ENCODE assay signal across 11 cellular contexts in genomic region chr17:82035956-82036633, GRCh38. TPM values are rescaled to one million over a fixed set of nuclear protein-coding genes. Genes with fewer than 3 reads are reported as not detected.
DNase-seq lines count a peak whose midpoint lies in the region; ATAC-seq, FAIRE-seq and TF ChIP-seq lines count a peak whose summit lies in the region.
"Had no signal": no experiment of that assay in that cellular context is flagged by ENCODE, and none has a peak within 500 bp of the region (broad histone marks: within the 10 kb centered on the region; RNA-seq: fewer than 3 reads in every experiment).

No MANE protein-coding gene starts in this region.

- no peak for TF ChIP-seq CTCF in A549 (IDR thresholded peaks at IDR 0.05)
- no peak for TF ChIP-seq CTCF in brain (conservative IDR thresholded peaks at IDR 0.05)

- ATAC-seq in A549 (no peak), GM19324 (IDR thresholded peaks at IDR 0.05; ENCODE audit: low FRiP score, unreplicated experiment) (no peak), left lobe of liver (no peak), HG03378 (IDR thresholded peaks at IDR 0.05; ENCODE audit: unreplicated experiment) (no peak)

- H3K9me3 Mint-ChIP-seq in brain = peaks cover 0 to 2% (median 0%) of the 10 kb centered on the region in 5 experiments

- FAIRE-seq in A549 (lab: Jason Lieb, UNC) = no peak
- FAIRE-seq: G401.6 had no signal

- H3K27ac Mint-ChIP-seq in brain = peak overlapping the region in 1 of 5 experiments; percentile 54

- POLR2A ChIA-PET in A549 (lab: Yijun Ruan, JAX) = no interaction called here

- no peaks in the 10 kb centered on the region for H3K36me3 Mint-ChIP-seq in brain

- CTCF ChIA-PET in A549 (lab: Yijun Ruan, JAX) = interaction anchor here (1.0 to 4.2 kb wide), 8 partner anchors 8 to 119 kb away, joined by 3 to 28 read pairs (median 8); partner anchors contain the start of genes DUS1L, FASN and NOTUM

- no peak for TF ChIP-seq RAD21 in A549 (conservative IDR thresholded peaks at IDR 0.05 in 1 of 2, IDR thresholded peaks at IDR 0.05 in 1 of 2)

- peak overlapping the region; percentile 83 for H3K4me2 ChIP-seq in A549

- peaks cover 3% of the 10 kb centered on the region for H3K27me3 Mint-ChIP-seq in brain

- TF ChIP-seq POLR2A in A549 (IDR thresholded peaks at IDR 0.05; ENCODE audit: low read length) = no peak

- TF ChIP-seq EP300 in A549 (IDR thresholded peaks at IDR 0.05) = no peak

- 91% methylated on average over 19 of the region's 20 CpGs for WGBS in A549 (ENCODE audit: missing lambda C conversion rate)

- H3K4me3 Mint-ChIP-seq in brain = peak overlapping the region; percentile 75 to 85 (median 80)

- H3K4me1 ChIP-seq in A549 (peaks cover 13% of the 10 kb centered on the region; the same call in 2 of the 3 replicates), HUES48 (ENCODE audit: control insufficient read depth, insufficient read depth, low read length) (peaks cover 13% of the 10 kb centered on the region; the same call in 1 of the 2 replicates), mucosa of stomach (ENCODE audit: control insufficient read depth, insufficient read depth, low read length) (peaks cover 19% of the 10 kb centered on the region)

- H3K27me3 ChIP-seq in HUES48 (ENCODE audit: control insufficient read depth, insufficient read depth, low read length) = no peaks in the 10 kb centered on the region
- no peaks in the 10 kb centered on the region for H3K27me3 ChIP-seq in mucosa of stomach (ENCODE audit: control insufficient read depth, insufficient read depth, low read length)

- peak overlapping the region in 1 of 2 experiments; percentile 89; a peak in 2 of 6 replicates for H3K27ac ChIP-seq in A549
- no peak overlapping the region for H3K27ac ChIP-seq in HUES48 (ENCODE audit: low read depth, low read length)

- H3K4me3 ChIP-seq in A549 (peak overlapping the region; percentile 52; the same call in 1 of the 3 replicates), HUES48 (ENCODE audit: low read depth, low read length) (peak overlapping the region; percentile 68), mucosa of stomach (ENCODE audit: low read length) (no peak overlapping the region)

- H3K4me1 Mint-ChIP-seq in brain = peaks cover 31% of the 10 kb centered on the region

- no peaks in the 10 kb centered on the region for H3K9me3 ChIP-seq in A549
- no peaks in the 10 kb centered on the region for H3K9me3 ChIP-seq in HUES48 (ENCODE audit: control insufficient read depth, insufficient read depth, low read length)
- no peaks in the 10 kb centered on the region for H3K9me3 ChIP-seq in mucosa of stomach (ENCODE audit: control insufficient read depth, low read length)

- DNase-seq in A549 (ENCODE audit: low read depth in 1 of 2, low spot score in 1 of 2) (no peak), HT-29 (ENCODE audit: low spot score) (no peak), left lobe of liver (ENCODE audit: low spot score) (no peak)
- DNase-seq: RPMI8226; stimulated activated CD4-positive, alpha-beta T cell treated with anti-CD3 and anti-CD28 coated beads, Interleukin-4, amount 100 ng/mL, for 4 hours had no signal

- H3K36me3 ChIP-seq in HUES48 (ENCODE audit: control insufficient read depth, insufficient read depth, low read length) = peaks cover 9% of the 10 kb centered on the region
- H3K36me3 ChIP-seq in mucosa of stomach (ENCODE audit: control insufficient read depth, insufficient read depth, low read length) = no peaks in the 10 kb centered on the region

- H3K9ac ChIP-seq in HUES48 (ENCODE audit: low read depth, low read length) = no peak overlapping the region
- H3K9ac ChIP-seq in mucosa of stomach (ENCODE audit: low read length) = peak overlapping the region; percentile 78

TF ChIP-seq in A549, 52 proteins besides CTCF, POLR2A, EP300 and RAD21:
- TF ChIP-seq PHF8 (IDR thresholded peaks at IDR 0.05; ENCODE audit: borderline replicate concordance, low read depth) (no peak), POLR2AphosphoS2 (conservative IDR thresholded peaks at IDR 0.05; ENCODE audit: low read length) (no peak)

RNA-seq across cellular contexts. Expression of gene DCXR, which starts 1.4 kb away (rescaled TPM):
- polyA plus RNA-seq in A549 (2011; rRNA removed) (39.3 and 48.3 TPM in 2 replicates), A549 (2017; fragmentation: RNase III; extraction: RNeasy Plus Mini Kit Qiagen cat#74134 plus additional on column Dnase treatment) (62.0 to 70.7 TPM (median 69.6 TPM) in 3 replicates), brain (ENCODE audit: insufficient read depth, low read depth, low replicate concordance) (170 TPM)
- polyA plus RNA-seq in A549 (2012; cell fraction: cytosol; rRNA removed) = 188 and 204 TPM in 2 replicates
- 208 and 243 TPM in 2 replicates for polyA plus RNA-seq in A549 (2012; cell fraction: nucleus; rRNA removed)
- 46.9 and 54.2 TPM in 2 replicates for polyA minus RNA-seq in A549 (2011; rRNA and poly(A)+ RNA removed)
- total RNA-seq in HT-29 (2014; rRNA removed; shearing (Covaris generic)) = 167 and 221 TPM in 2 replicates
- total RNA-seq in left lobe of liver = 1,477 TPM

RNA-seq across cellular contexts. Expression of gene RAC3, which starts 4.6 kb away (rescaled TPM):
- polyA plus RNA-seq in A549 (2011; rRNA removed) (9.9 and 11.9 TPM in 2 replicates), A549 (2017; fragmentation: RNase III; extraction: RNeasy Plus Mini Kit Qiagen cat#74134 plus additional on column Dnase treatment) (19.9 to 21.0 TPM (median 20.4 TPM) in 3 replicates), brain (ENCODE audit: insufficient read depth, low read depth, low replicate concordance) (65.2 TPM)
- 53.3 and 57.6 TPM in 2 replicates for polyA plus RNA-seq in A549 (2012; cell fraction: cytosol; rRNA removed)
- polyA plus RNA-seq in A549 (2012; cell fraction: nucleus; rRNA removed) = 101 and 106 TPM in 2 replicates
- polyA minus RNA-seq in A549 (2011; rRNA and poly(A)+ RNA removed) = 8.4 and 9.7 TPM in 2 replicates
- total RNA-seq in HT-29 (2014; rRNA removed; shearing (Covaris generic)) = 68.7 and 71.3 TPM in 2 replicates
- total RNA-seq in left lobe of liver = 8.7 TPM

RNA-seq across cellular contexts. Expression of gene LRRC45, which starts 13.0 kb away (rescaled TPM):
- polyA plus RNA-seq in A549 (2011; rRNA removed) (6.0 and 6.4 TPM in 2 replicates), A549 (2017; fragmentation: RNase III; extraction: RNeasy Plus Mini Kit Qiagen cat#74134 plus additional on column Dnase treatment) (19.1 to 24.5 TPM (median 21.6 TPM) in 3 replicates), brain (ENCODE audit: insufficient read depth, low read depth, low replicate concordance) (11.2 TPM)
- polyA plus RNA-seq in A549 (2012; cell fraction: cytosol; rRNA removed) = 24.4 and 25.8 TPM in 2 replicates
- 100 and 111 TPM in 2 replicates for polyA plus RNA-seq in A549 (2012; cell fraction: nucleus; rRNA removed)
- 4.9 and 7.3 TPM in 2 replicates for polyA minus RNA-seq in A549 (2011; rRNA and poly(A)+ RNA removed)
- 83.2 and 88.4 TPM in 2 replicates for total RNA-seq in HT-29 (2014; rRNA removed; shearing (Covaris generic))
- total RNA-seq in left lobe of liver = 19.4 TPM

RNA-seq across cellular contexts. Expression of gene CENPX, which starts 13.4 kb away (rescaled TPM):
- polyA plus RNA-seq in A549 (2011; rRNA removed) (79.4 and 80.5 TPM in 2 replicates), A549 (2017; fragmentation: RNase III; extraction: RNeasy Plus Mini Kit Qiagen cat#74134 plus additional on column Dnase treatment) (208 to 231 TPM (median 222 TPM) in 3 replicates), brain (ENCODE audit: insufficient read depth, low read depth, low replicate concordance) (160 TPM)
- 316 and 327 TPM in 2 replicates for polyA plus RNA-seq in A549 (2012; cell fraction: cytosol; rRNA removed)
- 248 and 268 TPM in 2 replicates for polyA plus RNA-seq in A549 (2012; cell fraction: nucleus; rRNA removed)
- 24.3 and 28.4 TPM in 2 replicates for polyA minus RNA-seq in A549 (2011; rRNA and poly(A)+ RNA removed)
- 297 and 339 TPM in 2 replicates for total RNA-seq in HT-29 (2014; rRNA removed; shearing (Covaris generic))
- total RNA-seq in left lobe of liver = 60.0 TPM

RNA-seq across cellular contexts. Expression of gene RFNG, which starts 15.5 kb away (rescaled TPM):
- 8.4 and 8.9 TPM in 2 replicates for polyA plus RNA-seq in A549 (2011; rRNA removed)
- 18.8 and 28.0 TPM in 2 replicates for polyA plus RNA-seq in A549 (2012; cell fraction: cytosol; rRNA removed)
- 72.7 and 93.7 TPM in 2 replicates for polyA plus RNA-seq in A549 (2012; cell fraction: nucleus; rRNA removed)
- 21.3 to 31.5 TPM (median 25.7 TPM) in 3 replicates for polyA plus RNA-seq in A549 (2017; fragmentation: RNase III; extraction: RNeasy Plus Mini Kit Qiagen cat#74134 plus additional on column Dnase treatment)
- polyA minus RNA-seq in A549 (2011; rRNA and poly(A)+ RNA removed) = 16.0 and 17.5 TPM in 2 replicates
- 45.0 TPM for polyA plus RNA-seq in brain (ENCODE audit: insufficient read depth, low read depth, low replicate concordance)
- total RNA-seq in HT-29 (2014; rRNA removed; shearing (Covaris generic)) = 49.5 and 52.6 TPM in 2 replicates
- 45.8 TPM for total RNA-seq in left lobe of liver
